In genomic region chr9:79111653-79112052, GRCh38 we compare ENCODE assay signal across 21 cellular contexts.
"Had no signal": no experiment of that assay in that cellular context is flagged by ENCODE, and none has a peak within 500 bp of the region (broad histone marks: within the 10 kb centered on the region; RNA-seq: fewer than 3 reads in every experiment).

No MANE protein-coding gene starts in this region.

- H3K27ac ChIP-seq: adrenal gland had no signal

- H3K27me3 ChIP-seq: adrenal gland had no signal

- H3K9me3 ChIP-seq: adrenal gland had no signal

- DNase-seq: activated CD4-positive, alpha-beta T cell treated with anti-CD3 and anti-CD28 coated beads for 48 hours; activated CD4-positive, alpha-beta T cell treated with anti-CD3 and anti-CD28 coated beads, Interleukin-2, amount 50 U/mL, for 4 hours; activated CD4-positive, CD25-positive, alpha-beta regulatory T cell treated with anti-CD3 and anti-CD28 coated beads, Interleukin-2, amount 50 U/mL, for 72 hours; activated CD8-positive, alpha-beta memory T cell treated with anti-CD3 and anti-CD28 coated beads, Interleukin-2, amount 50 U/mL, for 48 hours; activated CD8-positive, alpha-beta T cell treated with anti-CD3 and anti-CD28 coated beads, Interleukin-2, amount 10 ng/mL, durations not matched to agents 7 days and 5 days; activated naive CD4-positive, alpha-beta T cell treated with anti-CD3 and anti-CD28 coated beads, Interleukin-2, amount 50 U/mL, for 16 hours; activated naive CD8-positive, alpha-beta T cell treated with anti-CD3 and anti-CD28 coated beads, Interleukin-2, amount 10 ng/mL, durations not matched to agents 7 days and 5 days; activated T-cell treated with anti-CD3 and anti-CD28 coated beads, Interleukin-2, amount 50 U/mL, for 1 hour; adrenal gland; anterior cingulate cortex; cerebellar nuclear complex; KG1; NCI-H1105; NCI-H1694 treated with DMSO at 0.1 percent for 48 hours; NCI-H2029 treated with DMSO at 0.1 percent for 48 hours; NCI-H446; NCI-H524; NCI-H82; SIG-M5; T-helper 17 cell; T-helper 9 cell had no signal

- H3K4me3 ChIP-seq: adrenal gland had no signal

- H3K36me3 ChIP-seq: adrenal gland had no signal
